Comparison of ENCODE assay signal across 22 cellular contexts in genomic region chr4:150855981-150856510, GRCh38.
"Had no signal": no experiment of that assay in that cellular context is flagged by ENCODE, and none has a peak within 500 bp of the region (broad histone marks: within the 10 kb centered on the region; RNA-seq: fewer than 3 reads in every experiment).

No MANE protein-coding gene starts in this region.

- H3K27me3 Mint-ChIP-seq: activated CD4-positive, alpha-beta memory T cell treated with anti-CD3 and anti-CD28 coated beads, Interleukin-2, amount 10 ng/mL, durations not matched to agents 7 days and 5 days; activated naive CD8-positive, alpha-beta T cell had no signal

- DNase-seq: activated CD4-positive, alpha-beta memory T cell treated with anti-CD3 and anti-CD28 coated beads, Interleukin-2, amount 10 ng/mL, durations not matched to agents 7 days and 5 days; activated CD4-positive, alpha-beta T cell treated with anti-CD3 and anti-CD28 coated beads for 4 hours; activated gamma-delta T cell; activated T-cell treated with anti-CD3 and anti-CD28 coated beads, Interleukin-2, amount 50 U/mL, for 48 hours; amniotic stem cell; central memory CD4-positive, alpha-beta T cell; cortex of kidney; effector CD4-positive, alpha-beta T cell; foreskin fibroblast; glutamatergic neuron; immature natural killer cell; mesendoderm; natural killer cell; stimulated activated CD4-positive, alpha-beta T cell treated with anti-CD3 and anti-CD28 coated beads, Interleukin-12 subunit alpha, Interleukin-12 subunit beta, amount 100 ng/mL, for 4 hours; stimulated activated CD4-positive, alpha-beta T cell treated with anti-CD3 and anti-CD28 coated beads, Interleukin-2, amount 100 ng/mL, for 24 hours; upper lobe of right lung had no signal

- FAIRE-seq: TTC549 had no signal

- ATAC-seq: natural killer cell, upper lobe of right lung, WTC11 had no signal

- H3K9me3 ChIP-seq: neutrophil, thoracic aorta, upper lobe of right lung had no signal

- H3K27me3 ChIP-seq: neutrophil, upper lobe of right lung had no signal

- H3K27ac ChIP-seq: neutrophil, parathyroid adenoma, thoracic aorta, upper lobe of right lung had no signal

- H3K79me2 ChIP-seq: parathyroid adenoma had no signal

- H3K36me3 ChIP-seq: neutrophil, thoracic aorta had no signal

- H2AFZ ChIP-seq: parathyroid adenoma had no signal

- H3K4me3 Mint-ChIP-seq: activated CD4-positive, alpha-beta memory T cell treated with anti-CD3 and anti-CD28 coated beads, Interleukin-2, amount 10 ng/mL, durations not matched to agents 7 days and 5 days; activated naive CD8-positive, alpha-beta T cell; immature natural killer cell; natural killer cell; WTC11 had no signal

- H3K4me3 ChIP-seq: thoracic aorta, upper lobe of right lung had no signal

- H3K27ac Mint-ChIP-seq: activated CD4-positive, alpha-beta memory T cell treated with anti-CD3 and anti-CD28 coated beads, Interleukin-2, amount 10 ng/mL, durations not matched to agents 7 days and 5 days; activated naive CD8-positive, alpha-beta T cell; immature natural killer cell; natural killer cell; WTC11 had no signal

- H3K4me1 ChIP-seq: parathyroid adenoma, upper lobe of right lung had no signal
